Comparison of ENCODE assay signal across 30 cellular contexts in the genomic region with DNA sequence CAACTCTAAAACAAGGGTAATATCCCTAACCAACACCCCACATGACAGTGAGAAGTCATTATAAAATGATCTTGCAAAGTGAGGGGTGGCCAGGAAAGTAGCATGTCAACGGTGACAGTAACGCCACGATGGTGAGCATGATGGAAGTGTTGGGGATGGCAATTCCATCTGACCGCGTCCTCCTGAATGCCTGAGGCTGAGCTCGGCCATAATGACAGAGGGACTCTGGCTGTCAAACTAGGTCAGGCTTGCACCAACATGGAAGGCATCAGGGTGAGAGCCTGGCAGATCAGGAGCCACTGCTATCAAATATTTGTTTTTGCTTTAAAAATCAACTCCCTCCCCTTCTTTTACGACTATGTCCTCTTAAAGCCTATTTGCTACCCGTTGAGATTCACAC. TPM values are rescaled to one million over a fixed set of nuclear protein-coding genes. Genes with fewer than 3 reads are reported as not detected.
"Had no signal": no experiment of that assay in that cellular context is flagged by ENCODE, and none has a peak within 500 bp of the region (broad histone marks: within the 10 kb centered on the region; RNA-seq: fewer than 3 reads in every experiment).

No MANE protein-coding gene starts in this region.

- H3K4me1 Mint-ChIP-seq: activated naive CD8-positive, alpha-beta T cell treated with anti-CD3 and anti-CD28 coated beads for 36 hours; memory B cell; natural killer cell; stimulated activated effector memory CD8-positive, alpha-beta T cell treated with anti-CD3 and anti-CD28 coated beads, Interleukin-12 subunit alpha, Interleukin-12 subunit beta, amount 100 ng/mL, for 72 hours had no signal

- H3K36me3 Mint-ChIP-seq: activated naive CD8-positive, alpha-beta T cell treated with anti-CD3 and anti-CD28 coated beads for 36 hours had no signal

- H3K9me3 ChIP-seq: adrenal gland, body of pancreas, ovary, prostate gland, thoracic aorta, uterus had no signal

- H3K27ac ChIP-seq: adrenal gland, body of pancreas, ovary, prostate gland, thoracic aorta, uterus had no signal

- H3K36me3 ChIP-seq: ovary, uterus had no signal

- ATAC-seq: body of pancreas; natural killer cell; sciatic nerve; stimulated activated effector memory CD8-positive, alpha-beta T cell treated with anti-CD3 and anti-CD28 coated beads, Interleukin-12 subunit alpha, Interleukin-12 subunit beta, amount 100 ng/mL, for 72 hours had no signal

- H3K27me3 Mint-ChIP-seq: activated naive CD8-positive, alpha-beta T cell treated with anti-CD3 and anti-CD28 coated beads for 36 hours; memory B cell; stimulated activated naive CD8-positive, alpha-beta T cell treated with anti-CD3 and anti-CD28 coated beads, Interleukin-15, Interleukin-2, amounts not matched to agents 100 ng/mL and 50 ng/mL, for 24 hours; type B pancreatic cell had no signal

- H3K4me3 ChIP-seq: adrenal gland, body of pancreas, ovary, prostate gland, thoracic aorta, uterus had no signal

- H3K4me3 Mint-ChIP-seq: activated naive CD8-positive, alpha-beta T cell treated with anti-CD3 and anti-CD28 coated beads for 36 hours; memory B cell; natural killer cell; stimulated activated effector memory CD8-positive, alpha-beta T cell treated with anti-CD3 and anti-CD28 coated beads, Interleukin-12 subunit alpha, Interleukin-12 subunit beta, amount 100 ng/mL, for 72 hours; stimulated activated naive CD8-positive, alpha-beta T cell treated with anti-CD3 and anti-CD28 coated beads, Interleukin-15, Interleukin-2, amounts not matched to agents 100 ng/mL and 50 ng/mL, for 24 hours had no signal

- H3K27me3 ChIP-seq: adrenal gland, body of pancreas, ovary, uterus had no signal

- FAIRE-seq: colon, small intestine had no signal

- H3K9me3 Mint-ChIP-seq: activated naive CD8-positive, alpha-beta T cell treated with anti-CD3 and anti-CD28 coated beads for 36 hours; memory B cell; natural killer cell; stimulated activated effector memory CD8-positive, alpha-beta T cell treated with anti-CD3 and anti-CD28 coated beads, Interleukin-12 subunit alpha, Interleukin-12 subunit beta, amount 100 ng/mL, for 72 hours; stimulated activated naive CD8-positive, alpha-beta T cell treated with anti-CD3 and anti-CD28 coated beads, Interleukin-15, Interleukin-2, amounts not matched to agents 100 ng/mL and 50 ng/mL, for 24 hours; type B pancreatic cell had no signal

- H3K4me1 ChIP-seq: adrenal gland, body of pancreas, uterus had no signal

- DNase-seq: activated CD4-positive, alpha-beta T cell treated with anti-CD3 and anti-CD28 coated beads for 4 hours; activated CD4-positive, alpha-beta T cell treated with anti-CD3 and anti-CD28 coated beads, Interleukin-2, amount 50 U/mL, for 4 hours; activated effector memory CD4-positive, alpha-beta T cell treated with Interleukin-2 at 50 U/mL for 16 hours; activated naive CD4-positive, alpha-beta T cell treated with Interleukin-2 at 50 U/mL for 16 hours; activated naive CD8-positive, alpha-beta T cell treated with anti-CD3 and anti-CD28 coated beads for 36 hours; activated T-cell treated with anti-CD3 and anti-CD28 coated beads for 4 hours; adrenal gland; aorta; body of pancreas; dermis blood vessel endothelial cell; effector CD4-positive, alpha-beta T cell; head of caudate nucleus; hippocampal formation; natural killer cell; ovary; retina; small intestine; stimulated activated CD4-positive, alpha-beta T cell treated with anti-CD3 and anti-CD28 coated beads, Interleukin-4, amount 100 ng/mL, for 24 hours; uterus had no signal

RNA-seq across cellular contexts. Expression of a gene that starts 55.7 kb away (rescaled TPM):
- total RNA-seq: activated naive CD8-positive, alpha-beta T cell treated with anti-CD3 and anti-CD28 coated beads for 36 hours; adrenal gland; aorta; body of pancreas; dermis blood vessel endothelial cell; fibroblast of lung; lower leg skin; sciatic nerve; subcutaneous adipose tissue; thoracic aorta had no signal
- polyA plus RNA-seq: aorta, fibroblast of lung, small intestine had no signal
